1 cellular context compared by ENCODE assay signal in the genomic region with DNA sequence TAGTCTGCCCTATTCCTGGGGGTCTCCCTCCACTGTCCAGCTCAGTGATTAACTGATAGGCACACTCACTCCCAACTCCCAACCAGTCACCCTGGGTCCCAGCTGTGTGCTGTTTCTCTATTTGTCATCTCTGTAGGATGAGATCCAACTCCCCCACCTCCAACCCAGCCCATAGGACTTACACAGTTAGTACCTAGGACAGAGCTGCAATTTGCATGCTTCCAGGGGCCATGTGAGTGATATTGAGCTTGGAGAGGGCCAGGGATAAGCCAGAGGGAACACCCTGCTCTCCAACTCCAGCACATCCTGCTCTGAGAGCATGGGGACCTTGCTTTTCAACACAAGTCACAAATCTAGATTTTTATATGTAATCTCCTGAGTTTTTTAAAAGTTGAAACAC.
TF ChIP-seq lines count a peak whose summit lies in the region.

No MANE protein-coding gene starts in this region.

TF ChIP-seq in GM23338, 12 proteins besides CTCF, POLR2A, EP300 and RAD21:
- TF ChIP-seq, protein P1, sequence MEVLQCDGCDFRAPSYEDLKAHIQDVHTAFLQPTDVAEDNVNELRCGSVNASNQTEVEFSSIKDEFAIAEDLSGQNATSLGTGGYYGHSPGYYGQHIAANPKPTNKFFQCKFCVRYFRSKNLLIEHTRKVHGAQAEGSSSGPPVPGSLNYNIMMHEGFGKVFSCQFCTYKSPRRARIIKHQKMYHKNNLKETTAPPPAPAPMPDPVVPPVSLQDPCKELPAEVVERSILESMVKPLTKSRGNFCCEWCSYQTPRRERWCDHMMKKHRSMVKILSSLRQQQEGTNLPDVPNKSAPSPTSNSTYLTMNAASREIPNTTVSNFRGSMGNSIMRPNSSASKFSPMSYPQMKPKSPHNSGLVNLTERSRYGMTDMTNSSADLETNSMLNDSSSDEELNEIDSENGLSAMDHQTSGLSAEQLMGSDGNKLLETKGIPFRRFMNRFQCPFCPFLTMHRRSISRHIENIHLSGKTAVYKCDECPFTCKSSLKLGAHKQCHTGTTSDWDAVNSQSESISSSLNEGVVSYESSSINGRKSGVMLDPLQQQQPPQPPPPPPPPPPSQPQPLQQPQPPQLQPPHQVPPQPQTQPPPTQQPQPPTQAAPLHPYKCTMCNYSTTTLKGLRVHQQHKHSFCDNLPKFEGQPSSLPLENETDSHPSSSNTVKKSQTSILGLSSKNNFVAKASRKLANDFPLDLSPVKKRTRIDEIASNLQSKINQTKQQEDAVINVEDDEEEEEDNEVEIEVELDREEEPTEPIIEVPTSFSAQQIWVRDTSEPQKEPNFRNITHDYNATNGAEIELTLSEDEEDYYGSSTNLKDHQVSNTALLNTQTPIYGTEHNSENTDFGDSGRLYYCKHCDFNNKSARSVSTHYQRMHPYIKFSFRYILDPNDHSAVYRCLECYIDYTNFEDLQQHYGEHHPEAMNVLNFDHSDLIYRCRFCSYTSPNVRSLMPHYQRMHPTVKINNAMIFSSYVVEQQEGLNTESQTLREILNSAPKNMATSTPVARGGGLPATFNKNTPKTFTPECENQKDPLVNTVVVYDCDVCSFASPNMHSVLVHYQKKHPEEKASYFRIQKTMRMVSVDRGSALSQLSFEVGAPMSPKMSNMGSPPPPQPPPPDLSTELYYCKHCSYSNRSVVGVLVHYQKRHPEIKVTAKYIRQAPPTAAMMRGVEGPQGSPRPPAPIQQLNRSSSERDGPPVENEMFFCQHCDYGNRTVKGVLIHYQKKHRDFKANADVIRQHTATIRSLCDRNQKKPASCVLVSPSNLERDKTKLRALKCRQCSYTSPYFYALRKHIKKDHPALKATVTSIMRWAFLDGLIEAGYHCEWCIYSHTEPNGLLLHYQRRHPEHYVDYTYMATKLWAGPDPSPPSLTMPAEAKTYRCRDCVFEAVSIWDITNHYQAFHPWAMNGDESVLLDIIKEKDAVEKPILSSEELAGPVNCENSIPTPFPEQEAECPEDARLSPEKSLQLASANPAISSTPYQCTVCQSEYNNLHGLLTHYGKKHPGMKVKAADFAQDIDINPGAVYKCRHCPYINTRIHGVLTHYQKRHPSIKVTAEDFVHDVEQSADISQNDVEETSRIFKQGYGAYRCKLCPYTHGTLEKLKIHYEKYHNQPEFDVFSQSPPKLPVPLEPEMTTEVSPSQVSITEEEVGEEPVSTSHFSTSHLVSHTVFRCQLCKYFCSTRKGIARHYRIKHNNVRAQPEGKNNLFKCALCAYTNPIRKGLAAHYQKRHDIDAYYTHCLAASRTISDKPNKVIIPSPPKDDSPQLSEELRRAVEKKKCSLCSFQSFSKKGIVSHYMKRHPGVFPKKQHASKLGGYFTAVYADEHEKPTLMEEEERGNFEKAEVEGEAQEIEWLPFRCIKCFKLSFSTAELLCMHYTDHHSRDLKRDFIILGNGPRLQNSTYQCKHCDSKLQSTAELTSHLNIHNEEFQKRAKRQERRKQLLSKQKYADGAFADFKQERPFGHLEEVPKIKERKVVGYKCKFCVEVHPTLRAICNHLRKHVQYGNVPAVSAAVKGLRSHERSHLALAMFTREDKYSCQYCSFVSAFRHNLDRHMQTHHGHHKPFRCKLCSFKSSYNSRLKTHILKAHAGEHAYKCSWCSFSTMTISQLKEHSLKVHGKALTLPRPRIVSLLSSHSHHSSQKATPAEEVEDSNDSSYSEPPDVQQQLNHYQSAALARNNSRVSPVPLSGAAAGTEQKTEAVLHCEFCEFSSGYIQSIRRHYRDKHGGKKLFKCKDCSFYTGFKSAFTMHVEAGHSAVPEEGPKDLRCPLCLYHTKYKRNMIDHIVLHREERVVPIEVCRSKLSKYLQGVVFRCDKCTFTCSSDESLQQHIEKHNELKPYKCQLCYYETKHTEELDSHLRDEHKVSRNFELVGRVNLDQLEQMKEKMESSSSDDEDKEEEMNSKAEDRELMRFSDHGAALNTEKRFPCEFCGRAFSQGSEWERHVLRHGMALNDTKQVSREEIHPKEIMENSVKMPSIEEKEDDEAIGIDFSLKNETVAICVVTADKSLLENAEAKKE (CRISPR knock-in tag; IDR thresholded peaks at IDR 0.05) = no peak
- TF ChIP-seq, protein P2, sequence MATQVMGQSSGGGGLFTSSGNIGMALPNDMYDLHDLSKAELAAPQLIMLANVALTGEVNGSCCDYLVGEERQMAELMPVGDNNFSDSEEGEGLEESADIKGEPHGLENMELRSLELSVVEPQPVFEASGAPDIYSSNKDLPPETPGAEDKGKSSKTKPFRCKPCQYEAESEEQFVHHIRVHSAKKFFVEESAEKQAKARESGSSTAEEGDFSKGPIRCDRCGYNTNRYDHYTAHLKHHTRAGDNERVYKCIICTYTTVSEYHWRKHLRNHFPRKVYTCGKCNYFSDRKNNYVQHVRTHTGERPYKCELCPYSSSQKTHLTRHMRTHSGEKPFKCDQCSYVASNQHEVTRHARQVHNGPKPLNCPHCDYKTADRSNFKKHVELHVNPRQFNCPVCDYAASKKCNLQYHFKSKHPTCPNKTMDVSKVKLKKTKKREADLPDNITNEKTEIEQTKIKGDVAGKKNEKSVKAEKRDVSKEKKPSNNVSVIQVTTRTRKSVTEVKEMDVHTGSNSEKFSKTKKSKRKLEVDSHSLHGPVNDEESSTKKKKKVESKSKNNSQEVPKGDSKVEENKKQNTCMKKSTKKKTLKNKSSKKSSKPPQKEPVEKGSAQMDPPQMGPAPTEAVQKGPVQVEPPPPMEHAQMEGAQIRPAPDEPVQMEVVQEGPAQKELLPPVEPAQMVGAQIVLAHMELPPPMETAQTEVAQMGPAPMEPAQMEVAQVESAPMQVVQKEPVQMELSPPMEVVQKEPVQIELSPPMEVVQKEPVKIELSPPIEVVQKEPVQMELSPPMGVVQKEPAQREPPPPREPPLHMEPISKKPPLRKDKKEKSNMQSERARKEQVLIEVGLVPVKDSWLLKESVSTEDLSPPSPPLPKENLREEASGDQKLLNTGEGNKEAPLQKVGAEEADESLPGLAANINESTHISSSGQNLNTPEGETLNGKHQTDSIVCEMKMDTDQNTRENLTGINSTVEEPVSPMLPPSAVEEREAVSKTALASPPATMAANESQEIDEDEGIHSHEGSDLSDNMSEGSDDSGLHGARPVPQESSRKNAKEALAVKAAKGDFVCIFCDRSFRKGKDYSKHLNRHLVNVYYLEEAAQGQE (IDR thresholded peaks at IDR 0.05; ENCODE audit: unreplicated experiment) = peak; percentile 42
- TF ChIP-seq CREB1 (CRISPR knock-in tag; IDR thresholded peaks at IDR 0.05; ENCODE audit: low read depth) = no peak
- TF ChIP-seq, protein P3, sequence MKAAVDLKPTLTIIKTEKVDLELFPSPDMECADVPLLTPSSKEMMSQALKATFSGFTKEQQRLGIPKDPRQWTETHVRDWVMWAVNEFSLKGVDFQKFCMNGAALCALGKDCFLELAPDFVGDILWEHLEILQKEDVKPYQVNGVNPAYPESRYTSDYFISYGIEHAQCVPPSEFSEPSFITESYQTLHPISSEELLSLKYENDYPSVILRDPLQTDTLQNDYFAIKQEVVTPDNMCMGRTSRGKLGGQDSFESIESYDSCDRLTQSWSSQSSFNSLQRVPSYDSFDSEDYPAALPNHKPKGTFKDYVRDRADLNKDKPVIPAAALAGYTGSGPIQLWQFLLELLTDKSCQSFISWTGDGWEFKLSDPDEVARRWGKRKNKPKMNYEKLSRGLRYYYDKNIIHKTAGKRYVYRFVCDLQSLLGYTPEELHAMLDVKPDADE (IDR thresholded peaks at IDR 0.05) = no peak
